30 cellular contexts compared by ENCODE assay signal in genomic region chrX:23398570-23398969, GRCh38.
"Had no signal": no experiment of that assay in that cellular context is flagged by ENCODE, and none has a peak within 500 bp of the region (broad histone marks: within the 10 kb centered on the region; RNA-seq: fewer than 3 reads in every experiment).

No MANE protein-coding gene starts in this region.

- H3K27ac ChIP-seq: adrenal gland, ascending aorta, body of pancreas, brain microvascular endothelial cell, breast epithelium, cardiac muscle cell had no signal

- DNase-seq: activated effector memory CD4-positive, alpha-beta T cell treated with anti-CD3 and anti-CD28 coated beads, Interleukin-2, amount 50 U/mL, for 16 hours; activated effector memory CD4-positive, alpha-beta T cell treated with Interleukin-2 at 50 U/mL for 16 hours; activated gamma-delta T cell; activated gamma-delta T cell treated with Interleukin-2 at 50 U/mL for 16 hours; activated naive CD4-positive, alpha-beta T cell; activated naive CD4-positive, alpha-beta T cell treated with anti-CD3 and anti-CD28 coated beads for 36 hours; activated naive CD4-positive, alpha-beta T cell treated with anti-CD3 and anti-CD28 coated beads, Interleukin-2, amount 10 ng/mL, durations not matched to agents 7 days and 5 days; activated naive CD4-positive, alpha-beta T cell treated with anti-CD3 and anti-CD28 coated beads, Interleukin-2, amount 50 U/mL, for 16 hours; activated naive CD4-positive, alpha-beta T cell treated with Interleukin-2 at 50 U/mL for 16 hours; activated naive CD8-positive, alpha-beta T cell treated with anti-CD3 and anti-CD28 coated beads for 36 hours; activated naive CD8-positive, alpha-beta T cell treated with anti-CD3 and anti-CD28 coated beads, Interleukin-2, amount 10 ng/mL, durations not matched to agents 7 days and 5 days; activated naive CD8-positive, alpha-beta T cell treated with anti-CD3 and anti-CD28 coated beads, Interleukin-2, amount 50 U/mL, for 24 hours; activated T-cell treated with anti-CD3 and anti-CD28 coated beads, Interleukin-2, amount 50 U/mL, for 1 hour; activated T-cell treated with anti-CD3 and anti-CD28 coated beads, Interleukin-2, amount 50 U/mL, for 24 hours; activated T-cell treated with anti-CD3 and anti-CD28 coated beads, Interleukin-2, amount 50 U/mL, for 4 hours; activated T-cell treated with anti-CD3 and anti-CD28 coated beads, Interleukin-2, amount 50 U/mL, for 48 hours; activated T-cell treated with anti-CD3 and anti-CD28 coated beads, Interleukin-2, amount 50 U/mL, for 72 hours; adrenal gland; amniotic stem cell; amygdala; anterior cingulate cortex; aorta; body of pancreas; brain microvascular endothelial cell; central memory CD4-positive, alpha-beta T cell had no signal

- H3K4me1 ChIP-seq: adrenal gland, ascending aorta, breast epithelium had no signal

- H3K9me3 ChIP-seq: adrenal gland, ascending aorta, body of pancreas, breast epithelium had no signal

- ATAC-seq: activated naive CD4-positive, alpha-beta T cell treated with anti-CD3 and anti-CD28 coated beads, Interleukin-2, amount 50 U/mL, for 72 hours; activated naive CD8-positive, alpha-beta T cell treated with anti-CD3 and anti-CD28 coated beads, Interleukin-2, amount 50 U/mL, for 24 hours; activated T-cell treated with anti-CD3 and anti-CD28 coated beads, Interleukin-2, amount 50 U/mL, for 4 hours; activated T-cell treated with anti-CD3 and anti-CD28 coated beads, Interleukin-2, amount 50 U/mL, for 72 hours; activated T-helper 17 cell treated with anti-CD3 and anti-CD28 coated beads, Interleukin-2, amount 50 U/mL, for 72 hours; body of pancreas had no signal

- H3K36me3 ChIP-seq: adrenal gland, ascending aorta, brain microvascular endothelial cell, breast epithelium, cardiac muscle cell had no signal

- H3K27me3 ChIP-seq: adrenal gland, ascending aorta, body of pancreas, brain microvascular endothelial cell, cardiac muscle cell had no signal

- H3K4me3 ChIP-seq: adrenal gland, ascending aorta, body of pancreas, breast epithelium, cardiac muscle cell had no signal
